20 cellular contexts compared by ENCODE assay signal in the genomic region with DNA sequence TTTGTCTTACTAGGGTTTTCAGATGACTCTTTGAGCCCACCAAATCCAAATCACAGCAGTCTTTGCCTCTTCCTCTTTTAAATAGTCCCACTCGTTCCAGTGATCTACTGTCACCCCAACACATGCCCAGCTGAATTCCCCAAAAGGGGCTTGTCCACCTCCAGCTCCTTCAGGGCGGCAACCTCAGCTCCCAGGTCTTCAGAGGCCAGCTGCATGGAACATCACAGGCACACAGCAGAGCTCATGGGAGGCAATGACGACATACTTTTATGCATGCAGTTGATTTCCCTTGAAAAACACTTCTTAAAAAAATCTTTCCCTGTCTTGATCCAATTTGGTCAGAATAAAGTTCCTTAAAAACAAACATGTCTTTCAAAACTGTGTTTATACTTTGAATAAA.
"Had no signal": no experiment of that assay in that cellular context is flagged by ENCODE, and none has a peak within 500 bp of the region (broad histone marks: within the 10 kb centered on the region; RNA-seq: fewer than 3 reads in every experiment).

No MANE protein-coding gene starts in this region.

- H3K36me3 Mint-ChIP-seq: natural killer cell; stimulated activated effector memory CD8-positive, alpha-beta T cell treated with anti-CD3 and anti-CD28 coated beads, Interleukin-12 subunit alpha, Interleukin-12 subunit beta, amount 100 ng/mL, for 72 hours; type B pancreatic cell had no signal

- H3K27me3 Mint-ChIP-seq: progenitor cell of endocrine pancreas, type B pancreatic cell had no signal

- H3K4me2 ChIP-seq: smooth muscle cell had no signal

- H3K27ac Mint-ChIP-seq: dendritic cell treated with granulocyte-macrophage colony-stimulating factor and Interleukin-4, amounts not matched to agents 40 ng/mL and 50 ng/mL, for 4 days; natural killer cell; progenitor cell of endocrine pancreas; stimulated activated effector memory CD8-positive, alpha-beta T cell treated with anti-CD3 and anti-CD28 coated beads, Interleukin-12 subunit alpha, Interleukin-12 subunit beta, amount 100 ng/mL, for 72 hours; type B pancreatic cell had no signal

- H3K4me3 ChIP-seq: heart right ventricle, mucosa of descending colon, pancreas, smooth muscle cell, suprapubic skin, thyroid gland had no signal

- FAIRE-seq: urothelium cell line had no signal

- H3K9me3 ChIP-seq: mucosa of descending colon, pancreas, suprapubic skin, thyroid gland had no signal

- H3K4me1 ChIP-seq: pancreas, suprapubic skin, thyroid gland had no signal

- H3K27me3 ChIP-seq: heart right ventricle, pancreas, suprapubic skin, thyroid gland had no signal

- H3K4me1 Mint-ChIP-seq: natural killer cell; stimulated activated effector memory CD8-positive, alpha-beta T cell treated with anti-CD3 and anti-CD28 coated beads, Interleukin-12 subunit alpha, Interleukin-12 subunit beta, amount 100 ng/mL, for 72 hours had no signal

- H3K9me3 Mint-ChIP-seq: dendritic cell treated with granulocyte-macrophage colony-stimulating factor and Interleukin-4, amounts not matched to agents 40 ng/mL and 50 ng/mL, for 4 days; natural killer cell; stimulated activated effector memory CD8-positive, alpha-beta T cell treated with anti-CD3 and anti-CD28 coated beads, Interleukin-12 subunit alpha, Interleukin-12 subunit beta, amount 100 ng/mL, for 72 hours; type B pancreatic cell had no signal

- ATAC-seq: heart right ventricle; left lobe of liver; mucosa of descending colon; natural killer cell; pancreas; stimulated activated effector memory CD8-positive, alpha-beta T cell treated with anti-CD3 and anti-CD28 coated beads, Interleukin-12 subunit alpha, Interleukin-12 subunit beta, amount 100 ng/mL, for 72 hours; stimulated activated naive CD8-positive, alpha-beta T cell treated with anti-CD3 and anti-CD28 coated beads, Interleukin-15, Interleukin-2, amounts not matched to agents 100 U/mL and 50 U/mL, for 24 hours had no signal

- H3K27ac ChIP-seq: heart right ventricle, pancreas, suprapubic skin, thyroid gland had no signal

- H3K4me3 Mint-ChIP-seq: dendritic cell treated with granulocyte-macrophage colony-stimulating factor and Interleukin-4, amounts not matched to agents 40 ng/mL and 50 ng/mL, for 4 days; natural killer cell; stimulated activated effector memory CD8-positive, alpha-beta T cell treated with anti-CD3 and anti-CD28 coated beads, Interleukin-12 subunit alpha, Interleukin-12 subunit beta, amount 100 ng/mL, for 72 hours; type B pancreatic cell had no signal

- DNase-seq: cerebellar nuclear complex; heart right ventricle; hypothalamus; kidney glomerular epithelial cell; mammary epithelial cell; mucosa of descending colon; natural killer cell; pancreas; stimulated activated CD4-positive, alpha-beta T cell treated with anti-CD3 and anti-CD28 coated beads, Interleukin-2, amount 100 ng/mL, for 48 hours; stimulated activated CD8-positive, alpha-beta memory T cell treated with anti-CD3 and anti-CD28 coated beads, Interleukin-4, amount 100 ng/mL, for 48 hours; stimulated activated naive CD8-positive, alpha-beta T cell treated with anti-CD3 and anti-CD28 coated beads, Interleukin-15, Interleukin-2, amounts not matched to agents 100 U/mL and 50 U/mL, for 24 hours; thyroid gland had no signal

- H3K36me3 ChIP-seq: heart right ventricle, pancreas, suprapubic skin, thyroid gland had no signal
